In the genomic region with DNA sequence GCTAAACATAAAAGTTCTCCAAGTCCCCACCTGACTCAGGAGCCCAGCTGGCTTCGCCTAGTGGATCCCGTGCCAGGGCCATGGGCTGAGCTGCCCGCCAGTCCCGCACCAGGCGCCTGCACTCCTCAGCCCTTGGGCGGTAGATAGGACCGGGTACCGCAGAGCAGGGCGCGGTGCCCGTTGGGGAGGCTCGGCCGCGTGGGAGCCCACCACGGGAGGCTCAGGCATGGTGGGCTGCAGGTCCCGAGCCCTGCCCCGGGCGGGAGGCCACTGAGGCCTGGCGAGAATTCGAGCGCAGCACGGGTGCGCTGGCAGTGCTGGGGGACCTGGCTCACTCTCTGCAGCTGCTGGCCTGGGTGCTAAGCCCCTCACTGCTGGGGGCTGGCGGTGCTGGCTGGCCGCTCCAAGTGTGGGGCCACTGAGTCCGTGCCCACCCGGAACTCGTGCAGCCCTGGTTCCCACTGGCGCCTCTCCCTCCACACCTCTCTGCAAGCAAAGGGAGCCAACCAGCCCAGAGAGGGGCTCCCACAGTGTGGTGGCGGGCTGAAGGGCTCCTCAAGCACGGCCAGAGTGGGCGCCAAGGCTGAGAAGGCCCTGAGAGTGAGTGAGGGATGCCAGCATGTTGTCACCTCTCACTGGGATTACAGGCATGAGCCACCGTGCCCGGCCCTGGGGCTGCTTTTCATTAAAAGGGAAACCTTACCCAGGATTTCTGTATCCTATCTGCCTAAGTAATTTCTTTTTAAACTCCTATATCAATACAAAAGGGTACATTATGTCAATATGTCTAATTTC, we compare ENCODE assay signal across 35 cellular contexts. TPM values are rescaled to one million over a fixed set of nuclear protein-coding genes. Genes with fewer than 3 reads are reported as not detected.
"Had no signal": no experiment of that assay in that cellular context is flagged by ENCODE, and none has a peak within 500 bp of the region (broad histone marks: within the 10 kb centered on the region; RNA-seq: fewer than 3 reads in every experiment).

No MANE protein-coding gene starts in this region.

- H3K27ac Mint-ChIP-seq: mesothelial cell of epicardium, naive B cell, natural killer cell, nephron progenitor cell, neural progenitor cell, progenitor cell of endocrine pancreas had no signal

- H3K27me3 ChIP-seq: heart right ventricle, hepatocyte, left lung, neural progenitor cell, ovary, right atrium auricular region, right lobe of liver, stomach, tibial artery, uterus had no signal

- H3K79me2 ChIP-seq: hepatocyte had no signal

- H3K9me3 Mint-ChIP-seq: natural killer cell had no signal

- H3K4me2 ChIP-seq: hepatocyte, neural progenitor cell, smooth muscle cell had no signal

- H3K4me1 ChIP-seq: heart right ventricle, left lung, lower lobe of right lung, neural progenitor cell, right atrium auricular region, right lobe of liver, stomach, uterus had no signal

- H2AFZ ChIP-seq: hepatocyte, neural progenitor cell had no signal

- H3K36me3 ChIP-seq: heart right ventricle, left lung, lower lobe of right lung, neural progenitor cell, ovary, right atrium auricular region, right lobe of liver, stomach, thoracic aorta, tibial artery, uterus had no signal

- H3K4me3 Mint-ChIP-seq: mesothelial cell of epicardium, naive B cell, natural killer cell, nephron progenitor cell, neural progenitor cell had no signal

- H3K36me3 Mint-ChIP-seq: naive B cell, natural killer cell, neural progenitor cell had no signal

- H3K4me1 Mint-ChIP-seq: mesothelial cell of epicardium, naive B cell, natural killer cell, neural progenitor cell had no signal

- DNase-seq: heart right ventricle; kidney glomerular epithelial cell; left colon; left lung; lower lobe of right lung; mammary epithelial cell; mesenchymal stem cell; naive B cell; natural killer cell; nephron progenitor cell; ovary; right lobe of liver; stimulated activated CD4-positive, alpha-beta T cell treated with anti-CD3 and anti-CD28 coated beads, Interleukin-1b, Interleukin-23, amount 100 ng/mL, for 48 hours; stimulated activated CD4-positive, alpha-beta T cell treated with anti-CD3 and anti-CD28 coated beads, Interleukin-2, amount 100 ng/mL, for 48 hours; stimulated activated CD4-positive, alpha-beta T cell treated with anti-CD3 and anti-CD28 coated beads, Interleukin-4, amount 100 ng/mL, for 4 hours; stimulated activated naive CD4-positive, alpha-beta T cell; stomach; tibial artery; trophoblast cell; uterus had no signal

- H3K4me3 ChIP-seq: heart right ventricle, hepatocyte, left lung, lower lobe of right lung, neural progenitor cell, ovary, right atrium auricular region, right lobe of liver, smooth muscle cell, stomach, thoracic aorta, tibial artery, uterus had no signal

- ATAC-seq: left colon, left lung, natural killer cell had no signal

- FAIRE-seq: keratinocyte had no signal

- H3K9me3 ChIP-seq: lower lobe of right lung, ovary, right atrium auricular region, right lobe of liver, thoracic aorta, tibial artery, uterus had no signal

- H3K27ac ChIP-seq: heart right ventricle, hepatocyte, left lung, lower lobe of right lung, neural progenitor cell, ovary, right atrium auricular region, right lobe of liver, stomach, thoracic aorta, tibial artery, uterus had no signal

- H3K27me3 Mint-ChIP-seq: progenitor cell of endocrine pancreas had no signal

- H3K9ac ChIP-seq: neural progenitor cell had no signal

RNA-seq across cellular contexts. Expression of gene SPZ1, which starts 9.7 kb away (rescaled TPM):
- total RNA-seq: heart right ventricle, hepatocyte, left colon, left lung, liver, lower lobe of right lung, mammary epithelial cell, mesothelial cell of epicardium, mononuclear cell, natural killer cell, omental fat pad, ovary, progenitor cell of endocrine pancreas, pulmonary artery endothelial cell, renal cortical epithelial cell, right atrium auricular region, right lobe of liver, skeletal muscle tissue, smooth muscle cell, stomach, thoracic aorta, ureter, uterus had no signal
- polyA plus RNA-seq: heart right ventricle, hepatocyte, keratinocyte, liver, mammary epithelial cell, ovary, smooth muscle cell, stomach had no signal
